Comparison of ENCODE assay signal across 8 cellular contexts in genomic region chr11:95068549-95068948, GRCh38. TPM values are rescaled to one million over a fixed set of nuclear protein-coding genes. Genes with fewer than 3 reads are reported as not detected.
DNase-seq lines count a peak whose midpoint lies in the region; ATAC-seq and TF ChIP-seq lines count a peak whose summit lies in the region.

No MANE protein-coding gene starts in this region.

- peak; percentile 63 for DNase-seq in activated gamma-delta T cell treated with Interleukin-2 at 50 U/mL for 16 hours
- no peak for DNase-seq in activated gamma-delta T cell (lab: John Stamatoyannopoulos, UW)
- peak; percentile 90 for DNase-seq in NCI-H2029 (lab: John Stamatoyannopoulos, UW)
- DNase-seq in T-helper 9 cell, result peak; percentile 52

- H3K27ac ChIP-seq in iPS-20b (ENCODE audit: low read length), result no peak overlapping the region
- H3K27ac ChIP-seq in skin epidermis, result peak overlapping the region in 19 of 21 experiments; percentile 89 to 99 (median 97)

- peaks cover 5% of the 10 kb centered on the region; the same call in 1 of the 2 replicates for H3K4me1 ChIP-seq in iPS-20b (ENCODE audit: insufficient read depth, low read length)

- H3K27me3 Mint-ChIP-seq in brain, result peaks cover 12% of the 10 kb centered on the region

- H3K4me1 Mint-ChIP-seq in brain, result peaks cover 53% of the 10 kb centered on the region

- peak; percentile 66 for ATAC-seq in HG02938 (IDR thresholded peaks at IDR 0.05; ENCODE audit: unreplicated experiment)

- peaks cover 0 to 2% (median 0%) of the 10 kb centered on the region in 5 experiments for H3K9me3 Mint-ChIP-seq in brain

- no peaks in the 10 kb centered on the region for H3K36me3 ChIP-seq in iPS-20b (ENCODE audit: insufficient read depth, low read depth, low read length)

- H3K9me3 ChIP-seq in iPS-20b (ENCODE audit: insufficient read depth, low read depth, low read length), result no peaks in the 10 kb centered on the region

- peaks cover 31% of the 10 kb centered on the region for H3K36me3 Mint-ChIP-seq in brain

- H3K4me3 Mint-ChIP-seq in brain, result peak overlapping the region; percentile 95 to 98 (median 98)

- H3K9ac ChIP-seq in iPS-20b (ENCODE audit: low read depth, low read length), result peak overlapping the region; percentile 88; the same call in 1 of the 2 replicates

- TF ChIP-seq CTCF in brain (conservative IDR thresholded peaks at IDR 0.05), result no peak

- peak overlapping the region; percentile 99 to 100 (median 99) for H3K27ac Mint-ChIP-seq in brain

- no peaks in the 10 kb centered on the region; the same call in 1 of the 2 replicates for H3K27me3 ChIP-seq in iPS-20b (ENCODE audit: insufficient read depth, low read length)

- H3K4me3 ChIP-seq in iPS-20b (ENCODE audit: low read length) (peak overlapping the region; percentile 95), skin epidermis (peak overlapping the region; percentile 59 to 95 (median 83))

RNA-seq across cellular contexts. Expression of gene SRSF8, which starts 1.8 kb away (rescaled TPM):
- polyA plus RNA-seq in brain (ENCODE audit: insufficient read depth, low read depth, low replicate concordance), result 31.7 TPM

RNA-seq across cellular contexts. Expression of gene KDM4F, which starts 19.3 kb away (rescaled TPM):
- not detected for polyA plus RNA-seq in brain (ENCODE audit: insufficient read depth, low read depth, low replicate concordance)

RNA-seq across cellular contexts. Expression of gene ENDOD1, which starts 21.1 kb away (rescaled TPM):
- 25.1 TPM for polyA plus RNA-seq in brain (ENCODE audit: insufficient read depth, low read depth, low replicate concordance)

RNA-seq across cellular contexts. Expression of gene KDM4E, which starts 43.5 kb away (rescaled TPM):
- polyA plus RNA-seq in brain (ENCODE audit: insufficient read depth, low read depth, low replicate concordance), result not detected
